10 cellular contexts compared by ENCODE assay signal in the genomic region with DNA sequence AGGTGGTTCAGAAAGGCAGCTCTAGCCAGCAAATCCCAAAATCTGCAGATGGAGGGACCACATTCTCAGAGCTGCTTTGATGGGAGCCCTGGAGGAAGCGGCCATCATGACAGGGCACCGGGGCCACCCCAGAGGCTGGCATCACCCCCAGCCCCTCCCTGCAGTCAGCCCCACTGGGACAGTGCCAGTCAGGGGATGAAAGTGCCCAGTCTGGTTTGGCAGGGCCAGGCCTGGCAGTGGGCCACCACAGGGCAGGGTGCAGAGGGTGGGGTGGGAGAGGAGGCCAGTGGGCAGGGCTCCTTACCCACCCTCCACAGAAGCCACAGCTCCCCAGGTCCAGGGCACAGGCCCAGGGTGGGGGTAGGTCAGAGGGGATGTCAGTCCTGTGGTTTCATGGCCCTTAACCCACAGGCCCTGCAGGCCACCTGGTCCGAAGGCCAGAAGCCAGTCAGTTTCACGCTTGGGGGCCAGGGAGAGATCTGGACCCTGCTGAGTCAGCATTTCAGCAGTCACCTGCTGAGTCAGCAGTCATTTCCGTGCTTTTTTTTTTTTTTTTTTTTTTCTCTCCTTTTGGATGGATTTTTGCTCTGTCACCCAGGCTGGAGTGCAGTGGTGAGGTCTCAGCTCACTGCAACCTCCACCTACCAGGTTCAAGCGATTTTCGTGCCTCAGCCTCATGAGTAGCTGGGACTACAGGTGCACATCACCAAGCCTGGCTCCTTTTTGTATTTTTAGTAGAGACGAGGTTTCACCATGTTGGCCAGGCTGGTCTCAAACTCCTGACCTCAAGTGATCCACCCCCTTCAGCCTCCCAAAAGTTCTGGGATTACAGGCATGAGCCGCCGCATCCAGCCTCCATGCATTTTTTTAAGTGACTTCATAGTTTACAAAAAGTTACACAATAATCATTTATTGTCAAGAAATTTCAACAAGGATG. TPM values are rescaled to one million over a fixed set of nuclear protein-coding genes. Genes with fewer than 3 reads are reported as not detected.
A peak's percentile ranks its signal among the peaks of the same experiment; 100 is the strongest.
DNase-seq lines count a peak whose midpoint lies in the region; ATAC-seq and TF ChIP-seq lines count a peak whose summit lies in the region.
"Had no signal": no experiment of that assay in that cellular context is flagged by ENCODE, and none has a peak within 500 bp of the region (broad histone marks: within the 10 kb centered on the region; RNA-seq: fewer than 3 reads in every experiment).

No MANE protein-coding gene starts in this region.

- intact Hi-C loops in Right ventricle myocardium superior (cut with DNase I) (no loop called here), cardiac septum (cut with DNase I) (no loop called here)

- no peaks in the 10 kb centered on the region for H3K36me3 ChIP-seq in urinary bladder (ENCODE audit: insufficient read depth)
- H3K36me3 ChIP-seq: ovary had no signal

- no peak overlapping the region for H3K27ac Mint-ChIP-seq in chondrocyte (ENCODE audit: unreplicated experiment)
- H3K27ac Mint-ChIP-seq: CD4-positive, CD25-positive, alpha-beta regulatory T cell had no signal

- DNase-seq in Right ventricle myocardium superior (no peak), cardiac septum (ENCODE audit: low spot score) (no peak), islet precursor cell (peak; percentile 57), chondrocyte (ENCODE audit: low spot score) (no peak), foreskin melanocyte (no peak)
- DNase-seq: CD4-positive, CD25-positive, alpha-beta regulatory T cell had no signal

- H3K4me1 ChIP-seq in urinary bladder (ENCODE audit: insufficient read depth): no peaks in the 10 kb centered on the region

- peaks cover 8% of the 10 kb centered on the region for H3K4me1 Mint-ChIP-seq in chondrocyte (ENCODE audit: low read depth)
- H3K4me1 Mint-ChIP-seq: CD4-positive, CD25-positive, alpha-beta regulatory T cell had no signal

- peaks cover 7% of the 10 kb centered on the region for H3K27me3 Mint-ChIP-seq in chondrocyte (ENCODE audit: low read depth)

- no peaks in the 10 kb centered on the region for H3K9me3 Mint-ChIP-seq in chondrocyte (ENCODE audit: low read depth)

- WGBS in urinary bladder: 58% methylated on average over 10 of the region's 10 CpGs

- peaks cover 1% of the 10 kb centered on the region for H3K36me3 Mint-ChIP-seq in chondrocyte (ENCODE audit: low read depth)
- H3K36me3 Mint-ChIP-seq: CD4-positive, CD25-positive, alpha-beta regulatory T cell had no signal

- no peak overlapping the region for H3K4me3 ChIP-seq in urinary bladder (ENCODE audit: low read depth, low read length)
- H3K4me3 ChIP-seq: ovary had no signal

- H3K27ac ChIP-seq in VCaP (peak overlapping the region; percentile 90), urinary bladder (ENCODE audit: low read depth) (peak overlapping the region; percentile 47)
- H3K27ac ChIP-seq: ovary had no signal

- TF ChIP-seq CTCF in VCaP (conservative IDR thresholded peaks at IDR 0.05): no peak
- no peak for TF ChIP-seq CTCF in chondrocyte (IDR thresholded peaks at IDR 0.05)

- ATAC-seq in Right ventricle myocardium superior (ENCODE audit: poor library complexity) (peak; percentile 84), GM21381 (IDR thresholded peaks at IDR 0.05; ENCODE audit: unreplicated experiment) (no peak)

- no peak overlapping the region for H3K4me3 Mint-ChIP-seq in chondrocyte (ENCODE audit: unreplicated experiment)
- H3K4me3 Mint-ChIP-seq: CD4-positive, CD25-positive, alpha-beta regulatory T cell had no signal

RNA-seq across cellular contexts. Expression of a gene that starts 10.4 kb away (rescaled TPM):
- 7.0 TPM for total RNA-seq in Right ventricle myocardium superior
- total RNA-seq in cardiac septum: 6.3 TPM
- total RNA-seq in urinary bladder: 5.7 TPM
- 12.6 TPM for polyA plus RNA-seq in urinary bladder
- 5.6 to 8.5 TPM (median 5.7 TPM) in 3 replicates for total RNA-seq in chondrocyte

RNA-seq across cellular contexts. Expression of a gene that starts 19.3 kb away (rescaled TPM):
- 173 TPM for total RNA-seq in Right ventricle myocardium superior
- 117 TPM for total RNA-seq in cardiac septum
- total RNA-seq in urinary bladder: 3.3 TPM
- 81.3 TPM for polyA plus RNA-seq in urinary bladder
- total RNA-seq in chondrocyte: 38.7 to 48.6 TPM (median 41.8 TPM) in 3 replicates

RNA-seq across cellular contexts. Expression of a gene that starts 38.6 kb away (rescaled TPM):
- 34.5 TPM for total RNA-seq in Right ventricle myocardium superior
- total RNA-seq in cardiac septum: 56.2 TPM
- 36.1 TPM for total RNA-seq in urinary bladder
- 92.7 TPM for polyA plus RNA-seq in urinary bladder
- 87.4 to 93.1 TPM (median 89.6 TPM) in 3 replicates for total RNA-seq in chondrocyte

RNA-seq across cellular contexts. Expression of a gene that starts 38.9 kb away (rescaled TPM):
- total RNA-seq in Right ventricle myocardium superior: 11.9 TPM
- 19.1 TPM for total RNA-seq in cardiac septum
- total RNA-seq in urinary bladder: 19.7 TPM
- 47.0 TPM for polyA plus RNA-seq in urinary bladder
- 29.5 to 32.6 TPM (median 32.5 TPM) in 3 replicates for total RNA-seq in chondrocyte

RNA-seq across cellular contexts. Expression of a gene that starts 55.9 kb away (rescaled TPM):
- total RNA-seq in Right ventricle myocardium superior (4.8 TPM), cardiac septum (8.2 TPM), urinary bladder (4.3 TPM), chondrocyte (13.8 to 19.1 TPM (median 15.4 TPM) in 3 replicates)
- polyA plus RNA-seq in urinary bladder: 15.9 TPM
